10 cellular contexts compared by ENCODE assay signal in genomic region chr1:172588296-172589291, GRCh38. TPM values are rescaled to one million over a fixed set of nuclear protein-coding genes. Genes with fewer than 3 reads are reported as not detected.
DNase-seq lines count a peak whose midpoint lies in the region; ATAC-seq and TF ChIP-seq lines count a peak whose summit lies in the region.
"Had no signal": no experiment of that assay in that cellular context is flagged by ENCODE, and none has a peak within 500 bp of the region (broad histone marks: within the 10 kb centered on the region; RNA-seq: fewer than 3 reads in every experiment).

No MANE protein-coding gene starts in this region.

- no peaks in the 10 kb centered on the region for H3K9me3 ChIP-seq in thoracic aorta

- intact Hi-C loops in activated naive CD4-positive, alpha-beta T cell treated with anti-CD3 and anti-CD28 coated beads for 36 hours (cut with micrococcal nuclease) = loop anchor here (1.0 to 5.0 kb wide), 2 partner anchors 51 to 136 kb away; no protein-coding TSS in a partner anchor

- DNase-seq in activated naive CD4-positive, alpha-beta T cell treated with anti-CD3 and anti-CD28 coated beads for 36 hours = peak; percentile 14
- DNase-seq in activated naive CD4-positive, alpha-beta T cell (lab: John Stamatoyannopoulos, UW) = no peak
- no peak for DNase-seq in T-cell
- DNase-seq in fibroblast of gingiva (ENCODE audit: low read depth) = peak; percentile 47
- no peak for DNase-seq in thoracic aorta (ENCODE audit: low spot score)
- no peak for DNase-seq in GM13976 (ENCODE audit: low spot score)
- no peak for DNase-seq in ecto neural progenitor cell (ENCODE audit: low spot score)
- DNase-seq: activated CD4-positive, alpha-beta T cell treated with anti-CD3 and anti-CD28 coated beads, Interleukin-2, amount 50 U/mL, for 1 hour; DMS79 had no signal

- ATAC-seq in T-cell (replicated peaks in 1 of 4) = peak in 1 of 4 experiments; percentile 19
- ATAC-seq in thoracic aorta (ENCODE audit: insufficient number of reproducible peaks, low FRiP score, low read depth) = no peak
- ATAC-seq in HG03135 (IDR thresholded peaks at IDR 0.05; ENCODE audit: unreplicated experiment) = no peak

- H3K36me3 ChIP-seq in thoracic aorta = peaks cover 7% of the 10 kb centered on the region

- peaks cover 3% of the 10 kb centered on the region for H3K9me3 Mint-ChIP-seq in activated naive CD4-positive, alpha-beta T cell treated with anti-CD3 and anti-CD28 coated beads for 36 hours
- no peaks in the 10 kb centered on the region for H3K9me3 Mint-ChIP-seq in T-cell

- H3K27ac ChIP-seq in thoracic aorta = no peak overlapping the region

- H3K27ac Mint-ChIP-seq in activated naive CD4-positive, alpha-beta T cell treated with anti-CD3 and anti-CD28 coated beads for 36 hours = peak overlapping the region; percentile 16
- peak overlapping the region; percentile 60 to 65 for H3K27ac Mint-ChIP-seq in T-cell

- H3K4me1 ChIP-seq in thoracic aorta (ENCODE audit: control insufficient read depth in 1 of 2, low read depth in 2 of 2) = peaks cover 10 to 19% of the 10 kb centered on the region in 2 donors

- no peak for TF ChIP-seq CTCF in thoracic aorta (IDR thresholded peaks at IDR 0.05)
- TF ChIP-seq CTCF in GM13976 (IDR thresholded peaks at IDR 0.05; ENCODE audit: borderline replicate concordance, control extremely low read depth, extremely low read depth, insufficient read depth, missing control alignments) = no peak

- H3K36me3 Mint-ChIP-seq in activated naive CD4-positive, alpha-beta T cell treated with anti-CD3 and anti-CD28 coated beads for 36 hours (ENCODE audit: low read depth) = peaks cover 52% of the 10 kb centered on the region
- H3K36me3 Mint-ChIP-seq in T-cell = peaks cover 60% of the 10 kb centered on the region

- H3K4me3 Mint-ChIP-seq in activated naive CD4-positive, alpha-beta T cell treated with anti-CD3 and anti-CD28 coated beads for 36 hours = no peak overlapping the region
- H3K4me3 Mint-ChIP-seq in T-cell = no peak overlapping the region

- CTCF ChIA-PET in activated naive CD4-positive, alpha-beta T cell treated with anti-CD3 and anti-CD28 coated beads for 36 hours (lab: Charles Lee) = interaction anchor here (0.6 to 1.5 kb wide), 4 partner anchors 20 to 138 kb away, joined by 4 to 5 read pairs (median 5); no protein-coding TSS in a partner anchor
- CTCF ChIA-PET in T-cell (lab: Charles Lee) = interaction anchor here in 1 of 2 donors (1.3 kb wide), 1 partner anchor 21 kb away, joined by 3 read pairs; no protein-coding TSS in a partner anchor

- H3K27me3 Mint-ChIP-seq in activated naive CD4-positive, alpha-beta T cell treated with anti-CD3 and anti-CD28 coated beads for 36 hours (ENCODE audit: low read depth) = no peaks in the 10 kb centered on the region
- no peaks in the 10 kb centered on the region for H3K27me3 Mint-ChIP-seq in T-cell

- POLR2A ChIA-PET in T-cell (lab: Charles Lee) = interaction anchor here (0.6 kb wide), 3 partner anchors 9 to 185 kb away, joined by 3 to 13 read pairs (median 4); no protein-coding TSS in a partner anchor

- peak overlapping the region; percentile 8 for H3K4me3 ChIP-seq in thoracic aorta

- in situ Hi-C loops in GM13976 (cut with MboI; ENCODE audit: low sequenced_read_pairs, unreplicated experiment) = no loop called here

- H3K4me1 Mint-ChIP-seq in activated naive CD4-positive, alpha-beta T cell treated with anti-CD3 and anti-CD28 coated beads for 36 hours (ENCODE audit: low read depth) = peaks cover 23% of the 10 kb centered on the region
- H3K4me1 Mint-ChIP-seq in T-cell = peaks cover 13 to 29% (median 21%) of the 10 kb centered on the region in 3 donors

- H3K27me3 ChIP-seq in thoracic aorta (replicated peaks; ENCODE audit: insufficient read depth) = no peaks in the 10 kb centered on the region

RNA-seq across cellular contexts. Expression of gene SUCO, which starts 55.6 kb away (rescaled TPM):
- total RNA-seq in activated naive CD4-positive, alpha-beta T cell treated with anti-CD3 and anti-CD28 coated beads for 36 hours = 10 to 100 TPM; 23.9 TPM
- 10 to 100 TPM; 43.7 to 87.1 (median 47.9) TPM for total RNA-seq in T-cell
- total RNA-seq in thoracic aorta = 10 to 100 TPM; 19.5 to 43.5 TPM

Comparison
In these comparisons a context has a peak if more than half of its experiments do, and no peak if none do; other contexts are left out.
1. DNase-seq: peak in activated naive CD4-positive, alpha-beta T cell treated with anti-CD3 and anti-CD28 coated beads for 36 hours (single experiment) and fibroblast of gingiva (single experiment); none in activated naive CD4-positive, alpha-beta T cell (0 of 4), T-cell (0 of 34), thoracic aorta (single experiment), GM13976 (single experiment) and ecto neural progenitor cell (single experiment).